1 cellular context compared by ENCODE assay signal in genomic region chr19:18433735-18434398, GRCh38.
A peak's percentile ranks its signal among the peaks of the same experiment; 100 is the strongest.
TF ChIP-seq lines count a peak whose summit lies in the region.

No MANE protein-coding gene starts in this region.

TF ChIP-seq in HepG2, 621 proteins besides CTCF, POLR2A, EP300 and RAD21:
- peak; percentile 53 for TF ChIP-seq AGO2 (optimal IDR thresholded peaks at IDR 0.05; ENCODE audit: low read depth, low read length)
- peak; percentile 28; the same call in 1 of the 2 replicates for TF ChIP-seq POLR2G (IDR thresholded peaks at IDR 0.05; ENCODE audit: low read depth, low read length)
- TF ChIP-seq ZNF556 (CRISPR knock-in tag; IDR thresholded peaks at IDR 0.05; ENCODE audit: borderline replicate concordance) = no peak
- TF ChIP-seq RBM22 (optimal IDR thresholded peaks at IDR 0.05; ENCODE audit: low read length) = peak; percentile 79
- peak; percentile 33; the same call in 1 of the 2 replicates for TF ChIP-seq RBFOX2 (IDR thresholded peaks at IDR 0.05; ENCODE audit: low read depth, low read length)
